In the genomic region with DNA sequence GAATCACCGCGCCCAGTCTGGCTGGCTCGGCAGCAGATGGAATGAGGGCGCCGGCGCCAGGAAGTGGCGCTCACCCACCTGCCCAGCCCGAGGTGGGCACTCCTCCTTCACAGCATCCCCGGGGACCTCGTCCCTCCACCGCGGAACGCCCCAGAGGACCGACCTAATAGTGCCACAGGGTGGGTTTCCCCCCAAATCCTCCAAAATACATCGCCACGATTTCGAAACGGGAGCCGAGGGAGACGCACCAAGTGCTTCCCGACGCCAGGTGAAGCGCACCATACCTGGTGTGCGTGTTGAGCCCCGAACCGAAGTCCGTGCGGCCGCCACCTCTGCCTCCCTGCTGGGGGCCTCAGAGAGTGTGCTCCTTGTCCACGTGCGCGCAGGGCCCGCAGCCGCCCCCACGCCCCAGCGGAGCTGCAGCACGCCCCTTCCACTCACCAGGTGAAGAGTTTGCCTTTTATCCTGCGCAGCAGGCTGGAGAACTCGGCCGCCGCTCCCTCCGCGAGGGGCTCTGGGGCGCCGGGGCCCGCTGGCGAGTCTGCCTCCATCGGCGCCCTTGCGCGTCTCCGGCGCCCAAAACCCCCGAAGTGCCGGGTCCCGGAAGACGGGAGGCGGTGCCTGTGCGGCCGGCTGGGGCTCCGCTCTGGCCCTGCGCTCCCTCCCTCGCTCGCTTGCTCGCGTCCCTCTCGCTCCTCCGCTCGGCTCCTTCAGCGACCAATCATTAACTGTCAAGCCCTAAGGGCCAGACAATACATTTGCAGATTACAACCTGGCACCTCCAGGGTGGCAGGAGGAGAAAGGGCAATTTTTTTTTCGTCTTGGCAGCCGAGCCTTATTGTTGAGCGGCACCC, we compare ENCODE assay signal across 1 cellular context.
TF ChIP-seq lines count a peak whose summit lies in the region.

A gene with protein sequence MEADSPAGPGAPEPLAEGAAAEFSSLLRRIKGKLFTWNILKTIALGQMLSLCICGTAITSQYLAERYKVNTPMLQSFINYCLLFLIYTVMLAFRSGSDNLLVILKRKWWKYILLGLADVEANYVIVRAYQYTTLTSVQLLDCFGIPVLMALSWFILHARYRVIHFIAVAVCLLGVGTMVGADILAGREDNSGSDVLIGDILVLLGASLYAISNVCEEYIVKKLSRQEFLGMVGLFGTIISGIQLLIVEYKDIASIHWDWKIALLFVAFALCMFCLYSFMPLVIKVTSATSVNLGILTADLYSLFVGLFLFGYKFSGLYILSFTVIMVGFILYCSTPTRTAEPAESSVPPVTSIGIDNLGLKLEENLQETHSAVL (minus strand): TSS at position 571 of the 854 bp plus-strand sequence. CDS start 20 bp downstream, at position 551.

TF ChIP-seq in HepG2, 621 proteins besides CTCF, POLR2A, EP300 and RAD21 (continued from another document and continues in another):
- TF ChIP-seq, protein P1, sequence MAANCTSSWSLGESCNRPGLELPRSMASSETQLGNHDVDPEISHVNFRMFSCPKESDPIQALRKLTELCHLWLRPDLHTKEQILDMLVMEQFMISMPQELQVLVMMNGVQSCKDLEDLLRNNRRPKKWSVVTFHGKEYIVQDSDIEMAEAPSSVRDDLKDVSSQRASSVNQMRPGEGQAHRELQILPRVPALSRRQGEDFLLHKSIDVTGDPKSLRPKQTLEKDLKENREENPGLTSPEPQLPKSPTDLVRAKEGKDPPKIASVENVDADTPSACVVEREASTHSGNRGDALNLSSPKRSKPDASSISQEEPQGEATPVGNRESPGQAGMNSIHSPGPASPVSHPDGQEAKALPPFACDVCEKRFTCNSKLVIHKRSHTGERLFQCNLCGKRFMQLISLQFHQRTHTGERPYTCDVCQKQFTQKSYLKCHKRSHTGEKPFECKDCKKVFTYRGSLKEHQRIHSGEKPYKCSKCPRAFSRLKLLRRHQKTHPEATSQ (CRISPR knock-in tag; IDR thresholded peaks at IDR 0.05; ENCODE audit: borderline replicate concordance): 0 out of 2 replicates have a peak, but pooled peaks have one; percentile 68
- TF ChIP-seq ISL2 (CRISPR knock-in tag; IDR thresholded peaks at IDR 0.05) (no peak; the same call in 1 of the 2 replicates), DNMT1 (CRISPR knock-in tag; IDR thresholded peaks at IDR 0.05) (0 out of 2 replicates have a peak, but pooled peaks have one; percentile 54), NFKB2 (CRISPR knock-in tag; IDR thresholded peaks at IDR 0.05; ENCODE audit: borderline replicate concordance) (peak; percentile 75; the same call in 1 of the 2 replicates), ZNF543 (CRISPR knock-in tag; IDR thresholded peaks at IDR 0.05) (no peak), ZNF772 (CRISPR knock-in tag; IDR thresholded peaks at IDR 0.05) (peak; percentile 42; the same call in 1 of the 2 replicates), ZNF629 (CRISPR knock-in tag; conservative IDR thresholded peaks at IDR 0.05) (0 out of 2 replicates have a peak, but pooled peaks have one; percentile 13), ZBTB21 (CRISPR knock-in tag; IDR thresholded peaks at IDR 0.05) (no peak), ZFP36 (IDR thresholded peaks at IDR 0.05; ENCODE audit: borderline replicate concordance, low read depth, low read length, partially characterized antibody) (no peak), RFX5 (IDR thresholded peaks at IDR 0.05; ENCODE audit: low read depth, low read length) (no peak), REXO4 (CRISPR knock-in tag; IDR thresholded peaks at IDR 0.05; ENCODE audit: borderline replicate concordance) (no peak), SMAD1 (CRISPR knock-in tag; IDR thresholded peaks at IDR 0.05; ENCODE audit: borderline replicate concordance, low read depth) (0 out of 2 replicates have a peak, but pooled peaks have one; percentile 40), ZMAT3 (CRISPR knock-in tag; conservative IDR thresholded peaks at IDR 0.05) (no peak), ZNF816 (CRISPR knock-in tag; IDR thresholded peaks at IDR 0.05; ENCODE audit: borderline replicate concordance) (no peak), ZNF558 (CRISPR knock-in tag; IDR thresholded peaks at IDR 0.05; ENCODE audit: borderline replicate concordance) (peak; percentile 56; the same call in 1 of the 2 replicates), KLF13 (CRISPR knock-in tag; IDR thresholded peaks at IDR 0.05) (no peak), SNAPC2 (CRISPR knock-in tag; IDR thresholded peaks at IDR 0.05) (peak; percentile 57; the same call in 1 of the 2 replicates), ZNF724P (CRISPR knock-in tag; IDR thresholded peaks at IDR 0.05; ENCODE audit: borderline replicate concordance) (no peak)
- TF ChIP-seq, protein P2, sequence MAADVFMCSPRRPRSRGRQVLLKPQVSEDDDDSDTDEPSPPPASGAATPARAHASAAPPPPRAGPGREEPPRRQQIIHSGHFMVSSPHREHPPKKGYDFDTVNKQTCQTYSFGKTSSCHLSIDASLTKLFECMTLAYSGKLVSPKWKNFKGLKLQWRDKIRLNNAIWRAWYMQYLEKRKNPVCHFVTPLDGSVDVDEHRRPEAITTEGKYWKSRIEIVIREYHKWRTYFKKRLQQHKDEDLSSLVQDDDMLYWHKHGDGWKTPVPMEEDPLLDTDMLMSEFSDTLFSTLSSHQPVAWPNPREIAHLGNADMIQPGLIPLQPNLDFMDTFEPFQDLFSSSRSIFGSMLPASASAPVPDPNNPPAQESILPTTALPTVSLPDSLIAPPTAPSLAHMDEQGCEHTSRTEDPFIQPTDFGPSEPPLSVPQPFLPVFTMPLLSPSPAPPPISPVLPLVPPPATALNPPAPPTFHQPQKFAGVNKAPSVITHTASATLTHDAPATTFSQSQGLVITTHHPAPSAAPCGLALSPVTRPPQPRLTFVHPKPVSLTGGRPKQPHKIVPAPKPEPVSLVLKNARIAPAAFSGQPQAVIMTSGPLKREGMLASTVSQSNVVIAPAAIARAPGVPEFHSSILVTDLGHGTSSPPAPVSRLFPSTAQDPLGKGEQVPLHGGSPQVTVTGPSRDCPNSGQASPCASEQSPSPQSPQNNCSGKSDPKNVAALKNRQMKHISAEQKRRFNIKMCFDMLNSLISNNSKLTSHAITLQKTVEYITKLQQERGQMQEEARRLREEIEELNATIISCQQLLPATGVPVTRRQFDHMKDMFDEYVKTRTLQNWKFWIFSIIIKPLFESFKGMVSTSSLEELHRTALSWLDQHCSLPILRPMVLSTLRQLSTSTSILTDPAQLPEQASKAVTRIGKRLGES (CRISPR knock-in tag; IDR thresholded peaks at IDR 0.05; ENCODE audit: borderline replicate concordance): no peak
- TF ChIP-seq, protein P3, sequence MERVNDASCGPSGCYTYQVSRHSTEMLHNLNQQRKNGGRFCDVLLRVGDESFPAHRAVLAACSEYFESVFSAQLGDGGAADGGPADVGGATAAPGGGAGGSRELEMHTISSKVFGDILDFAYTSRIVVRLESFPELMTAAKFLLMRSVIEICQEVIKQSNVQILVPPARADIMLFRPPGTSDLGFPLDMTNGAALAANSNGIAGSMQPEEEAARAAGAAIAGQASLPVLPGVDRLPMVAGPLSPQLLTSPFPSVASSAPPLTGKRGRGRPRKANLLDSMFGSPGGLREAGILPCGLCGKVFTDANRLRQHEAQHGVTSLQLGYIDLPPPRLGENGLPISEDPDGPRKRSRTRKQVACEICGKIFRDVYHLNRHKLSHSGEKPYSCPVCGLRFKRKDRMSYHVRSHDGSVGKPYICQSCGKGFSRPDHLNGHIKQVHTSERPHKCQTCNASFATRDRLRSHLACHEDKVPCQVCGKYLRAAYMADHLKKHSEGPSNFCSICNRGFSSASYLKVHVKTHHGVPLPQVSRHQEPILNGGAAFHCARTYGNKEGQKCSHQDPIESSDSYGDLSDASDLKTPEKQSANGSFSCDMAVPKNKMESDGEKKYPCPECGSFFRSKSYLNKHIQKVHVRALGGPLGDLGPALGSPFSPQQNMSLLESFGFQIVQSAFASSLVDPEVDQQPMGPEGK (CRISPR knock-in tag; IDR thresholded peaks at IDR 0.05): peak; percentile 88
- TF ChIP-seq, protein P4, sequence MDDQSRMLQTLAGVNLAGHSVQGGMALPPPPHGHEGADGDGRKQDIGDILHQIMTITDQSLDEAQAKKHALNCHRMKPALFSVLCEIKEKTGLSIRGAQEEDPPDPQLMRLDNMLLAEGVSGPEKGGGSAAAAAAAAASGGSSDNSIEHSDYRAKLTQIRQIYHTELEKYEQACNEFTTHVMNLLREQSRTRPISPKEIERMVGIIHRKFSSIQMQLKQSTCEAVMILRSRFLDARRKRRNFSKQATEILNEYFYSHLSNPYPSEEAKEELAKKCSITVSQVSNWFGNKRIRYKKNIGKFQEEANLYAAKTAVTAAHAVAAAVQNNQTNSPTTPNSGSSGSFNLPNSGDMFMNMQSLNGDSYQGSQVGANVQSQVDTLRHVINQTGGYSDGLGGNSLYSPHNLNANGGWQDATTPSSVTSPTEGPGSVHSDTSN (CRISPR knock-in tag; IDR thresholded peaks at IDR 0.05; ENCODE audit: borderline replicate concordance): no peak
- TF ChIP-seq, protein P5, sequence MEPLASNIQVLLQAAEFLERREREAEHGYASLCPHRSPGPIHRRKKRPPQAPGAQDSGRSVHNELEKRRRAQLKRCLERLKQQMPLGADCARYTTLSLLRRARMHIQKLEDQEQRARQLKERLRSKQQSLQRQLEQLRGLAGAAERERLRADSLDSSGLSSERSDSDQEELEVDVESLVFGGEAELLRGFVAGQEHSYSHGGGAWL (CRISPR knock-in tag; IDR thresholded peaks at IDR 0.05): peak; percentile 88
- TF ChIP-seq, protein P6, sequence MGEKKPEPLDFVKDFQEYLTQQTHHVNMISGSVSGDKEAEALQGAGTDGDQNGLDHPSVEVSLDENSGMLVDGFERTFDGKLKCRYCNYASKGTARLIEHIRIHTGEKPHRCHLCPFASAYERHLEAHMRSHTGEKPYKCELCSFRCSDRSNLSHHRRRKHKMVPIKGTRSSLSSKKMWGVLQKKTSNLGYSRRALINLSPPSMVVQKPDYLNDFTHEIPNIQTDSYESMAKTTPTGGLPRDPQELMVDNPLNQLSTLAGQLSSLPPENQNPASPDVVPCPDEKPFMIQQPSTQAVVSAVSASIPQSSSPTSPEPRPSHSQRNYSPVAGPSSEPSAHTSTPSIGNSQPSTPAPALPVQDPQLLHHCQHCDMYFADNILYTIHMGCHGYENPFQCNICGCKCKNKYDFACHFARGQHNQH (CRISPR knock-in tag; IDR thresholded peaks at IDR 0.05): peak; percentile 42; the same call in 1 of the 2 replicates
- TF ChIP-seq, protein P7, sequence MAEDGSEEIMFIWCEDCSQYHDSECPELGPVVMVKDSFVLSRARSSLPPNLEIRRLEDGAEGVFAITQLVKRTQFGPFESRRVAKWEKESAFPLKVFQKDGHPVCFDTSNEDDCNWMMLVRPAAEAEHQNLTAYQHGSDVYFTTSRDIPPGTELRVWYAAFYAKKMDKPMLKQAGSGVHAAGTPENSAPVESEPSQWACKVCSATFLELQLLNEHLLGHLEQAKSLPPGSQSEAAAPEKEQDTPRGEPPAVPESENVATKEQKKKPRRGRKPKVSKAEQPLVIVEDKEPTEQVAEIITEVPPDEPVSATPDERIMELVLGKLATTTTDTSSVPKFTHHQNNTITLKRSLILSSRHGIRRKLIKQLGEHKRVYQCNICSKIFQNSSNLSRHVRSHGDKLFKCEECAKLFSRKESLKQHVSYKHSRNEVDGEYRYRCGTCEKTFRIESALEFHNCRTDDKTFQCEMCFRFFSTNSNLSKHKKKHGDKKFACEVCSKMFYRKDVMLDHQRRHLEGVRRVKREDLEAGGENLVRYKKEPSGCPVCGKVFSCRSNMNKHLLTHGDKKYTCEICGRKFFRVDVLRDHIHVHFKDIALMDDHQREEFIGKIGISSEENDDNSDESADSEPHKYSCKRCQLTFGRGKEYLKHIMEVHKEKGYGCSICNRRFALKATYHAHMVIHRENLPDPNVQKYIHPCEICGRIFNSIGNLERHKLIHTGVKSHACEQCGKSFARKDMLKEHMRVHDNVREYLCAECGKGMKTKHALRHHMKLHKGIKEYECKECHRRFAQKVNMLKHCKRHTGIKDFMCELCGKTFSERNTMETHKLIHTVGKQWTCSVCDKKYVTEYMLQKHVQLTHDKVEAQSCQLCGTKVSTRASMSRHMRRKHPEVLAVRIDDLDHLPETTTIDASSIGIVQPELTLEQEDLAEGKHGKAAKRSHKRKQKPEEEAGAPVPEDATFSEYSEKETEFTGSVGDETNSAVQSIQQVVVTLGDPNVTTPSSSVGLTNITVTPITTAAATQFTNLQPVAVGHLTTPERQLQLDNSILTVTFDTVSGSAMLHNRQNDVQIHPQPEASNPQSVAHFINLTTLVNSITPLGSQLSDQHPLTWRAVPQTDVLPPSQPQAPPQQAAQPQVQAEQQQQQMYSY (CRISPR knock-in tag; IDR thresholded peaks at IDR 0.05): no peak
- TF ChIP-seq, protein P8, sequence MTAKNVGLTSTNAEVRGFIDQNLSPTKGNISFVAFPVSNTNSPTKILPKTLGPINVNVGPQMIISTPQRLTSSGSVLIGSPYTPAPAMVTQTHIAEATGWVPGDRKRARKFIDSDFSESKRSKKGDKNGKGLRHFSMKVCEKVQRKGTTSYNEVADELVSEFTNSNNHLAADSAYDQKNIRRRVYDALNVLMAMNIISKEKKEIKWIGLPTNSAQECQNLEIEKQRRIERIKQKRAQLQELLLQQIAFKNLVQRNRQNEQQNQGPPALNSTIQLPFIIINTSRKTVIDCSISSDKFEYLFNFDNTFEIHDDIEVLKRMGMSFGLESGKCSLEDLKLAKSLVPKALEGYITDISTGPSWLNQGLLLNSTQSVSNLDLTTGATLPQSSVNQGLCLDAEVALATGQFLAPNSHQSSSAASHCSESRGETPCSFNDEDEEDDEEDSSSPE (CRISPR knock-in tag; IDR thresholded peaks at IDR 0.05): 0 out of 2 replicates have a peak, but pooled peaks have one; percentile 51
- TF ChIP-seq, protein P9, sequence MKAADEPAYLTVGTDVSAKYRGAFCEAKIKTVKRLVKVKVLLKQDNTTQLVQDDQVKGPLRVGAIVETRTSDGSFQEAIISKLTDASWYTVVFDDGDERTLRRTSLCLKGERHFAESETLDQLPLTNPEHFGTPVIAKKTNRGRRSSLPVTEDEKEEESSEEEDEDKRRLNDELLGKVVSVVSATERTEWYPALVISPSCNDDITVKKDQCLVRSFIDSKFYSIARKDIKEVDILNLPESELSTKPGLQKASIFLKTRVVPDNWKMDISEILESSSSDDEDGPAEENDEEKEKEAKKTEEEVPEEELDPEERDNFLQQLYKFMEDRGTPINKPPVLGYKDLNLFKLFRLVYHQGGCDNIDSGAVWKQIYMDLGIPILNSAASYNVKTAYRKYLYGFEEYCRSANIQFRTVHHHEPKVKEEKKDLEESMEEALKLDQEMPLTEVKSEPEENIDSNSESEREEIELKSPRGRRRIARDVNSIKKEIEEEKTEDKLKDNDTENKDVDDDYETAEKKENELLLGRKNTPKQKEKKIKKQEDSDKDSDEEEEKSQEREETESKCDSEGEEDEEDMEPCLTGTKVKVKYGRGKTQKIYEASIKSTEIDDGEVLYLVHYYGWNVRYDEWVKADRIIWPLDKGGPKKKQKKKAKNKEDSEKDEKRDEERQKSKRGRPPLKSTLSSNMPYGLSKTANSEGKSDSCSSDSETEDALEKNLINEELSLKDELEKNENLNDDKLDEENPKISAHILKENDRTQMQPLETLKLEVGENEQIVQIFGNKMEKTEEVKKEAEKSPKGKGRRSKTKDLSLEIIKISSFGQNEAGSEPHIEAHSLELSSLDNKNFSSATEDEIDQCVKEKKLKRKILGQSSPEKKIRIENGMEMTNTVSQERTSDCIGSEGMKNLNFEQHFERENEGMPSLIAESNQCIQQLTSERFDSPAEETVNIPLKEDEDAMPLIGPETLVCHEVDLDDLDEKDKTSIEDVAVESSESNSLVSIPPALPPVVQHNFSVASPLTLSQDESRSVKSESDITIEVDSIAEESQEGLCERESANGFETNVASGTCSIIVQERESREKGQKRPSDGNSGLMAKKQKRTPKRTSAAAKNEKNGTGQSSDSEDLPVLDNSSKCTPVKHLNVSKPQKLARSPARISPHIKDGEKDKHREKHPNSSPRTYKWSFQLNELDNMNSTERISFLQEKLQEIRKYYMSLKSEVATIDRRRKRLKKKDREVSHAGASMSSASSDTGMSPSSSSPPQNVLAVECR (CRISPR knock-in tag; IDR thresholded peaks at IDR 0.05; ENCODE audit: borderline replicate concordance): peak; percentile 57; the same call in 1 of the 2 replicates
